In genomic region chr14:39576726-39577125, GRCh38 we compare ENCODE assay signal across 25 cellular contexts.
"Had no signal": no experiment of that assay in that cellular context is flagged by ENCODE, and none has a peak within 500 bp of the region (broad histone marks: within the 10 kb centered on the region; RNA-seq: fewer than 3 reads in every experiment).

No MANE protein-coding gene starts in this region.

- H3K4me1 Mint-ChIP-seq: activated B cell treated with CpG ODN at 0.5 μM for 24 hours; activated CD4-positive, alpha-beta memory T cell treated with anti-CD3 and anti-CD28 coated beads, Interleukin-2, amount 10 ng/mL, durations not matched to agents 7 days and 5 days; activated CD8-positive, alpha-beta memory T cell treated with anti-CD3 and anti-CD28 coated beads, Interleukin-2, amount 10 ng/mL, durations not matched to agents 7 days and 5 days; T-cell had no signal

- H3K4me3 ChIP-seq: cardiac muscle cell, esophagus squamous epithelium, lung, suprapubic skin, transverse colon, vagina had no signal

- H3K27ac Mint-ChIP-seq: activated B cell treated with CpG ODN at 0.5 μM for 24 hours; activated CD4-positive, alpha-beta memory T cell treated with anti-CD3 and anti-CD28 coated beads, Interleukin-2, amount 10 ng/mL, durations not matched to agents 7 days and 5 days; activated CD8-positive, alpha-beta memory T cell treated with anti-CD3 and anti-CD28 coated beads, Interleukin-2, amount 10 ng/mL, durations not matched to agents 7 days and 5 days; nephron progenitor cell; T-cell had no signal

- H3K27me3 Mint-ChIP-seq: activated B cell treated with CpG ODN at 0.5 μM for 24 hours; activated CD4-positive, alpha-beta memory T cell treated with anti-CD3 and anti-CD28 coated beads, Interleukin-2, amount 10 ng/mL, durations not matched to agents 7 days and 5 days; activated CD8-positive, alpha-beta memory T cell treated with anti-CD3 and anti-CD28 coated beads, Interleukin-2, amount 10 ng/mL, durations not matched to agents 7 days and 5 days; T-cell had no signal

- H3K9me3 ChIP-seq: vagina had no signal

- H3K36me3 Mint-ChIP-seq: activated CD8-positive, alpha-beta memory T cell treated with anti-CD3 and anti-CD28 coated beads, Interleukin-2, amount 10 ng/mL, durations not matched to agents 7 days and 5 days had no signal

- H3K4me3 Mint-ChIP-seq: activated B cell treated with CpG ODN at 0.5 μM for 24 hours; activated CD4-positive, alpha-beta memory T cell treated with anti-CD3 and anti-CD28 coated beads, Interleukin-2, amount 10 ng/mL, durations not matched to agents 7 days and 5 days; activated CD8-positive, alpha-beta memory T cell treated with anti-CD3 and anti-CD28 coated beads, Interleukin-2, amount 10 ng/mL, durations not matched to agents 7 days and 5 days; nephron progenitor cell; T-cell had no signal

- DNase-seq: activated B cell treated with CpG ODN at 0.5 μM for 24 hours; activated CD4-positive, alpha-beta memory T cell treated with anti-CD3 and anti-CD28 coated beads, Interleukin-2, amount 10 ng/mL, durations not matched to agents 7 days and 5 days; activated CD4-positive, alpha-beta T cell treated with anti-CD3 and anti-CD28 coated beads for 4 hours; activated CD8-positive, alpha-beta memory T cell treated with anti-CD3 and anti-CD28 coated beads, Interleukin-2, amount 10 ng/mL, durations not matched to agents 7 days and 5 days; activated naive CD4-positive, alpha-beta T cell; dermis blood vessel endothelial cell; effector memory CD4-positive, alpha-beta T cell; esophagus squamous epithelium; foreskin fibroblast; glutamatergic neuron; hippocampal formation; islet precursor cell; midbrain; nephron progenitor cell; occipital lobe; posterior cingulate gyrus; stimulated activated CD4-positive, alpha-beta T cell treated with anti-CD3 and anti-CD28 coated beads, Interleukin-2, amount 100 ng/mL, for 24 hours; stimulated activated naive CD4-positive, alpha-beta T cell treated with Interleukin-2 at 50 U/mL for 16 hours; T-cell; transverse colon had no signal

- FAIRE-seq: endothelial cell of umbilical vein had no signal

- H3K27me3 ChIP-seq: cardiac muscle cell, esophagus squamous epithelium, suprapubic skin, transverse colon, vagina had no signal

- H3K36me3 ChIP-seq: cardiac muscle cell, esophagus squamous epithelium, suprapubic skin, transverse colon, vagina had no signal

- H3K4me1 ChIP-seq: esophagus squamous epithelium, suprapubic skin, transverse colon, vagina had no signal

- H3K27ac ChIP-seq: cardiac muscle cell, esophagus squamous epithelium, suprapubic skin, transverse colon, vagina had no signal

- ATAC-seq: activated CD8-positive, alpha-beta memory T cell treated with anti-CD3 and anti-CD28 coated beads, Interleukin-2, amount 10 ng/mL, durations not matched to agents 7 days and 5 days; T-cell had no signal
